Comparison of ENCODE assay signal across 17 cellular contexts in the genomic region with DNA sequence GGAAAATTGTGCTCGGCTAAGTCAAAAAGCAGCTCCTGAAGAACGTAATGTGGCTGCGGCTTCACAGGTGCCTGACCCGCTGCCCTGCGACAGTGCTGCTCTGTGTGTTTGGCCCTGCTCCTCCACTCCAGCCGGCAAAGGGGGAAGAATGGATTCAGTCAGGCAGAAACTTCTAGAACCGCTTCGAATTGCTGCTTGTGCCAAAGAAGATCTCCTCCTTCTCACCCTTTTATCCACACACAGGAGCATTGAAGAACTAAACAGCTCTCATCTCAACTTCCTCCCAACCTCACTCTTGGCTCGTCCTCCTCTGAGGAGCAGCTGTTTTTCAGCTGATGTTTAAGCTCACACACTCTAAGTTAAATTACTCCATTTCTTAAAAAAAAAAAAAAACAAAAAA.
DNase-seq lines count a peak whose midpoint lies in the region; ATAC-seq and TF ChIP-seq lines count a peak whose summit lies in the region.
"Had no signal": no experiment of that assay in that cellular context is flagged by ENCODE, and none has a peak within 500 bp of the region (broad histone marks: within the 10 kb centered on the region; RNA-seq: fewer than 3 reads in every experiment).

No MANE protein-coding gene starts in this region.

- DNase-seq in LHCN-M2 (ENCODE audit: low read depth) (peak; percentile 38), cerebellar cortex (ENCODE audit: low spot score) (peak; percentile 3), medulla oblongata (ENCODE audit: extremely low spot score) (peak; percentile 47), pons (ENCODE audit: low spot score) (peak; percentile 17), NCI-H446 (lab: John Stamatoyannopoulos, UW) (no peak)
- no peak for DNase-seq in stimulated activated CD4-positive, alpha-beta T cell treated with anti-CD3 and anti-CD28 coated beads, Interleukin-4, amount 100 ng/mL, for 1 hour
- DNase-seq in activated CD8-positive, alpha-beta T cell treated with anti-CD3 and anti-CD28 coated beads for 36 hours = no peak
- no peak for DNase-seq in stimulated activated effector memory CD8-positive, alpha-beta T cell treated with anti-CD3 and anti-CD28 coated beads, Interleukin-12 subunit alpha, Interleukin-12 subunit beta, amount 100 ng/mL, for 72 hours (ENCODE audit: low spot score in 2 of 2)
- DNase-seq: GF-D8, GOT3, NCI-H1048, NCI-H146, NCI-H2081, NCI-H510A treated with DMSO at 0.1 percent for 48 hours, Peyer's patch, Right ventricle myocardium superior had no signal

- peaks cover 2% of the 10 kb centered on the region for H3K9me3 Mint-ChIP-seq in activated CD8-positive, alpha-beta T cell treated with anti-CD3 and anti-CD28 coated beads for 36 hours
- peaks cover 10% of the 10 kb centered on the region for H3K9me3 Mint-ChIP-seq in stimulated activated effector memory CD8-positive, alpha-beta T cell treated with anti-CD3 and anti-CD28 coated beads, Interleukin-12 subunit alpha, Interleukin-12 subunit beta, amount 100 ng/mL, for 72 hours

- no peak for ATAC-seq in activated CD8-positive, alpha-beta T cell treated with anti-CD3 and anti-CD28 coated beads for 36 hours
- no peak for ATAC-seq in stimulated activated effector memory CD8-positive, alpha-beta T cell treated with anti-CD3 and anti-CD28 coated beads, Interleukin-12 subunit alpha, Interleukin-12 subunit beta, amount 100 ng/mL, for 72 hours
- ATAC-seq: HepG2 had no signal

- no peaks in the 10 kb centered on the region for H3K27me3 Mint-ChIP-seq in activated CD8-positive, alpha-beta T cell treated with anti-CD3 and anti-CD28 coated beads for 36 hours

- POLR2A ChIA-PET in activated CD8-positive, alpha-beta T cell treated with anti-CD3 and anti-CD28 coated beads for 36 hours (lab: Charles Lee) = no interaction called here

- no peak overlapping the region for H3K4me3 Mint-ChIP-seq in activated CD8-positive, alpha-beta T cell treated with anti-CD3 and anti-CD28 coated beads for 36 hours
- no peak overlapping the region for H3K4me3 Mint-ChIP-seq in stimulated activated effector memory CD8-positive, alpha-beta T cell treated with anti-CD3 and anti-CD28 coated beads, Interleukin-12 subunit alpha, Interleukin-12 subunit beta, amount 100 ng/mL, for 72 hours

- H3K4me1 Mint-ChIP-seq in activated CD8-positive, alpha-beta T cell treated with anti-CD3 and anti-CD28 coated beads for 36 hours (ENCODE audit: low read depth) = no peaks in the 10 kb centered on the region
- no peaks in the 10 kb centered on the region for H3K4me1 Mint-ChIP-seq in stimulated activated effector memory CD8-positive, alpha-beta T cell treated with anti-CD3 and anti-CD28 coated beads, Interleukin-12 subunit alpha, Interleukin-12 subunit beta, amount 100 ng/mL, for 72 hours

- intact Hi-C loops in activated CD8-positive, alpha-beta T cell treated with anti-CD3 and anti-CD28 coated beads for 36 hours (cut with micrococcal nuclease) = no loop called here

- H3K36me3 Mint-ChIP-seq in activated CD8-positive, alpha-beta T cell treated with anti-CD3 and anti-CD28 coated beads for 36 hours (ENCODE audit: low read depth) = no peaks in the 10 kb centered on the region
- H3K36me3 Mint-ChIP-seq in stimulated activated effector memory CD8-positive, alpha-beta T cell treated with anti-CD3 and anti-CD28 coated beads, Interleukin-12 subunit alpha, Interleukin-12 subunit beta, amount 100 ng/mL, for 72 hours = no peaks in the 10 kb centered on the region

- no peak overlapping the region for H3K27ac Mint-ChIP-seq in activated CD8-positive, alpha-beta T cell treated with anti-CD3 and anti-CD28 coated beads for 36 hours
- no peak overlapping the region for H3K27ac Mint-ChIP-seq in stimulated activated effector memory CD8-positive, alpha-beta T cell treated with anti-CD3 and anti-CD28 coated beads, Interleukin-12 subunit alpha, Interleukin-12 subunit beta, amount 100 ng/mL, for 72 hours

- no peak for TF ChIP-seq CTCF in activated CD8-positive, alpha-beta T cell treated with anti-CD3 and anti-CD28 coated beads for 36 hours (IDR thresholded peaks at IDR 0.05)

- CTCF ChIA-PET in activated CD8-positive, alpha-beta T cell treated with anti-CD3 and anti-CD28 coated beads for 36 hours (lab: Charles Lee) = no interaction called here

Comparison
In these comparisons a context has a peak if more than half of its experiments do, and no peak if none do; other contexts are left out.
1. DNase-seq: peak in LHCN-M2 (single experiment), cerebellar cortex (single experiment), medulla oblongata (single experiment) and pons (single experiment); none in NCI-H446 (0 of 2), stimulated activated CD4-positive, alpha-beta T cell treated with anti-CD3 and anti-CD28 coated beads, Interleukin-4, amount 100 ng/mL, for 1 hour (single experiment), activated CD8-positive, alpha-beta T cell treated with anti-CD3 and anti-CD28 coated beads for 36 hours (single experiment) and stimulated activated effector memory CD8-positive, alpha-beta T cell treated with anti-CD3 and anti-CD28 coated beads, Interleukin-12 subunit alpha, Interleukin-12 subunit beta, amount 100 ng/mL, for 72 hours (0 of 2).